ENCODE assay signal across 1 cellular context in the genomic region with DNA sequence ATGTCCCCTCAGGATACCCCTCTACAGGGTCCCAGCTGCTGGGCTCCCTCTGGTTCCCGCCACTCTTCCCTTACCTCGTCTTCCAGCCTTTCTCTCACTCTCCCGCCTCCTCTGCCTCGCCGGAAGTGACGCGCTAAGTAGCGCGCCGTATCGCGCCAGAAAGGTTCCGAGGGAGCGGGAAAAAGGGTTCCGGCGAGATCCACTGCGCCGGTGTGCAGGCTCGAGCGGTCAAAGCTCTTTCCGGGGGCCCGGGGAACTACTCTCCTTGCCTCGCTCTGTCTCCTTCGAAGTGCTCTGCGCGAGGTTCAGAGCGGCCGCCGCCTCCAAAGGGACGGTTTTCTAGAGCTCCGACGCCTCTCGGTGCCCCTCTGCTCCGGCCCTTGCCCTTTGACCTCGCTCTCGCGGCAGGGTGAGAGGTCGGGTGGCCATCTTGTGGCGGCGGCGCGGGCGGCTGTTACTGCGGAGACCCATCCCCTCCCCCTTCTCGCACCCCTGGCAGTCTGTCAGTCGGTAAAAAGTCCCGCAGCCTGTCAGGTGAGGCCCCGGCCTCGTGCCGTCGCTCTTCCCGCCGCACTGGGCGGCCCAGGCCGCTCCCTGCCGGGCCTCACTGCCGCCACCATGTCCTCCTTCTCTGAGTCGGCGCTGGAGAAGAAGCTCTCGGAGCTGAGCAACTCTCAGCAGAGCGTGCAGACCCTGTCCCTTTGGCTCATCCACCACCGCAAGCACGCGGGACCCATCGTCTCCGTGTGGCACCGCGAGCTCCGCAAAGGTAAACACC.
TF ChIP-seq lines count a peak whose summit lies in the region.

Gene RPRD1B, plus strand, starts transcription at position 417 of the 778 bp plus-strand sequence. Its CDS starts 202 bp downstream, at position 619.
Gene TTI1, minus strand, starts transcription at position 127 of the 778 bp plus-strand sequence. CDS start 19,640 bp downstream, outside the sequence.

TF ChIP-seq in HepG2, 621 proteins besides CTCF, POLR2A, EP300 and RAD21 (continued from another document and continues in another):
- TF ChIP-seq ZNF142 (CRISPR knock-in tag; IDR thresholded peaks at IDR 0.05) (peak; percentile 88), NFYB (CRISPR knock-in tag; IDR thresholded peaks at IDR 0.05) (peak; percentile 70), DMAP1 (CRISPR knock-in tag; IDR thresholded peaks at IDR 0.05) (peak; percentile 99), KDM3A (CRISPR knock-in tag; IDR thresholded peaks at IDR 0.05; ENCODE audit: low read depth) (peak; percentile 84), ZNF343 (CRISPR knock-in tag; IDR thresholded peaks at IDR 0.05) (peak; percentile 87; the same call in 1 of the 2 replicates), TRIM24 (CRISPR knock-in tag; IDR thresholded peaks at IDR 0.05) (no peak), HES4 (CRISPR knock-in tag; IDR thresholded peaks at IDR 0.05; ENCODE audit: borderline replicate concordance) (peak; percentile 78), NCOA2 (CRISPR knock-in tag; IDR thresholded peaks at IDR 0.05) (peak; percentile 59), TARDBP (CRISPR knock-in tag; IDR thresholded peaks at IDR 0.05) (peak; percentile 97), ZBTB8A (CRISPR knock-in tag; IDR thresholded peaks at IDR 0.05; ENCODE audit: borderline replicate concordance, low read depth) (0 out of 2 replicates have a peak, but pooled peaks have one; percentile 7), THAP9 (CRISPR knock-in tag; IDR thresholded peaks at IDR 0.05; ENCODE audit: borderline replicate concordance) (peak; percentile 100), HDAC2 (CRISPR knock-in tag; IDR thresholded peaks at IDR 0.05) (peak; percentile 90), KDM2A (CRISPR knock-in tag; IDR thresholded peaks at IDR 0.05; ENCODE audit: borderline replicate concordance, low read depth) (peak; percentile 98), TRIM22 (IDR thresholded peaks at IDR 0.05) (no peak), ATF6 (CRISPR knock-in tag; conservative IDR thresholded peaks at IDR 0.05) (peak; percentile 73)
- TF ChIP-seq, protein P1, sequence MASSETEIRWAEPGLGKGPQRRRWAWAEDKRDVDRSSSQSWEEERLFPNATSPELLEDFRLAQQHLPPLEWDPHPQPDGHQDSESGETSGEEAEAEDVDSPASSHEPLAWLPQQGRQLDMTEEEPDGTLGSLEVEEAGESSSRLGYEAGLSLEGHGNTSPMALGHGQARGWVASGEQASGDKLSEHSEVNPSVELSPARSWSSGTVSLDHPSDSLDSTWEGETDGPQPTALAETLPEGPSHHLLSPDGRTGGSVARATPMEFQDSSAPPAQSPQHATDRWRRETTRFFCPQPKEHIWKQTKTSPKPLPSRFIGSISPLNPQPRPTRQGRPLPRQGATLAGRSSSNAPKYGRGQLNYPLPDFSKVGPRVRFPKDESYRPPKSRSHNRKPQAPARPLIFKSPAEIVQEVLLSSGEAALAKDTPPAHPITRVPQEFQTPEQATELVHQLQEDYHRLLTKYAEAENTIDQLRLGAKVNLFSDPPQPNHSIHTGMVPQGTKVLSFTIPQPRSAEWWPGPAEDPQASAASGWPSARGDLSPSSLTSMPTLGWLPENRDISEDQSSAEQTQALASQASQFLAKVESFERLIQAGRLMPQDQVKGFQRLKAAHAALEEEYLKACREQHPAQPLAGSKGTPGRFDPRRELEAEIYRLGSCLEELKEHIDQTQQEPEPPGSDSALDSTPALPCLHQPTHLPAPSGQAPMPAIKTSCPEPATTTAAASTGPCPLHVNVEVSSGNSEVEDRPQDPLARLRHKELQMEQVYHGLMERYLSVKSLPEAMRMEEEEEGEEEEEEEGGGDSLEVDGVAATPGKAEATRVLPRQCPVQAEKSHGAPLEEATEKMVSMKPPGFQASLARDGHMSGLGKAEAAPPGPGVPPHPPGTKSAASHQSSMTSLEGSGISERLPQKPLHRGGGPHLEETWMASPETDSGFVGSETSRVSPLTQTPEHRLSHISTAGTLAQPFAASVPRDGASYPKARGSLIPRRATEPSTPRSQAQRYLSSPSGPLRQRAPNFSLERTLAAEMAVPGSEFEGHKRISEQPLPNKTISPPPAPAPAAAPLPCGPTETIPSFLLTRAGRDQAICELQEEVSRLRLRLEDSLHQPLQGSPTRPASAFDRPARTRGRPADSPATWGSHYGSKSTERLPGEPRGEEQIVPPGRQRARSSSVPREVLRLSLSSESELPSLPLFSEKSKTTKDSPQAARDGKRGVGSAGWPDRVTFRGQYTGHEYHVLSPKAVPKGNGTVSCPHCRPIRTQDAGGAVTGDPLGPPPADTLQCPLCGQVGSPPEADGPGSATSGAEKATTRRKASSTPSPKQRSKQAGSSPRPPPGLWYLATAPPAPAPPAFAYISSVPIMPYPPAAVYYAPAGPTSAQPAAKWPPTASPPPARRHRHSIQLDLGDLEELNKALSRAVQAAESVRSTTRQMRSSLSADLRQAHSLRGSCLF (CRISPR knock-in tag; IDR thresholded peaks at IDR 0.05; ENCODE audit: borderline replicate concordance) = no peak
- TF ChIP-seq, protein P2, sequence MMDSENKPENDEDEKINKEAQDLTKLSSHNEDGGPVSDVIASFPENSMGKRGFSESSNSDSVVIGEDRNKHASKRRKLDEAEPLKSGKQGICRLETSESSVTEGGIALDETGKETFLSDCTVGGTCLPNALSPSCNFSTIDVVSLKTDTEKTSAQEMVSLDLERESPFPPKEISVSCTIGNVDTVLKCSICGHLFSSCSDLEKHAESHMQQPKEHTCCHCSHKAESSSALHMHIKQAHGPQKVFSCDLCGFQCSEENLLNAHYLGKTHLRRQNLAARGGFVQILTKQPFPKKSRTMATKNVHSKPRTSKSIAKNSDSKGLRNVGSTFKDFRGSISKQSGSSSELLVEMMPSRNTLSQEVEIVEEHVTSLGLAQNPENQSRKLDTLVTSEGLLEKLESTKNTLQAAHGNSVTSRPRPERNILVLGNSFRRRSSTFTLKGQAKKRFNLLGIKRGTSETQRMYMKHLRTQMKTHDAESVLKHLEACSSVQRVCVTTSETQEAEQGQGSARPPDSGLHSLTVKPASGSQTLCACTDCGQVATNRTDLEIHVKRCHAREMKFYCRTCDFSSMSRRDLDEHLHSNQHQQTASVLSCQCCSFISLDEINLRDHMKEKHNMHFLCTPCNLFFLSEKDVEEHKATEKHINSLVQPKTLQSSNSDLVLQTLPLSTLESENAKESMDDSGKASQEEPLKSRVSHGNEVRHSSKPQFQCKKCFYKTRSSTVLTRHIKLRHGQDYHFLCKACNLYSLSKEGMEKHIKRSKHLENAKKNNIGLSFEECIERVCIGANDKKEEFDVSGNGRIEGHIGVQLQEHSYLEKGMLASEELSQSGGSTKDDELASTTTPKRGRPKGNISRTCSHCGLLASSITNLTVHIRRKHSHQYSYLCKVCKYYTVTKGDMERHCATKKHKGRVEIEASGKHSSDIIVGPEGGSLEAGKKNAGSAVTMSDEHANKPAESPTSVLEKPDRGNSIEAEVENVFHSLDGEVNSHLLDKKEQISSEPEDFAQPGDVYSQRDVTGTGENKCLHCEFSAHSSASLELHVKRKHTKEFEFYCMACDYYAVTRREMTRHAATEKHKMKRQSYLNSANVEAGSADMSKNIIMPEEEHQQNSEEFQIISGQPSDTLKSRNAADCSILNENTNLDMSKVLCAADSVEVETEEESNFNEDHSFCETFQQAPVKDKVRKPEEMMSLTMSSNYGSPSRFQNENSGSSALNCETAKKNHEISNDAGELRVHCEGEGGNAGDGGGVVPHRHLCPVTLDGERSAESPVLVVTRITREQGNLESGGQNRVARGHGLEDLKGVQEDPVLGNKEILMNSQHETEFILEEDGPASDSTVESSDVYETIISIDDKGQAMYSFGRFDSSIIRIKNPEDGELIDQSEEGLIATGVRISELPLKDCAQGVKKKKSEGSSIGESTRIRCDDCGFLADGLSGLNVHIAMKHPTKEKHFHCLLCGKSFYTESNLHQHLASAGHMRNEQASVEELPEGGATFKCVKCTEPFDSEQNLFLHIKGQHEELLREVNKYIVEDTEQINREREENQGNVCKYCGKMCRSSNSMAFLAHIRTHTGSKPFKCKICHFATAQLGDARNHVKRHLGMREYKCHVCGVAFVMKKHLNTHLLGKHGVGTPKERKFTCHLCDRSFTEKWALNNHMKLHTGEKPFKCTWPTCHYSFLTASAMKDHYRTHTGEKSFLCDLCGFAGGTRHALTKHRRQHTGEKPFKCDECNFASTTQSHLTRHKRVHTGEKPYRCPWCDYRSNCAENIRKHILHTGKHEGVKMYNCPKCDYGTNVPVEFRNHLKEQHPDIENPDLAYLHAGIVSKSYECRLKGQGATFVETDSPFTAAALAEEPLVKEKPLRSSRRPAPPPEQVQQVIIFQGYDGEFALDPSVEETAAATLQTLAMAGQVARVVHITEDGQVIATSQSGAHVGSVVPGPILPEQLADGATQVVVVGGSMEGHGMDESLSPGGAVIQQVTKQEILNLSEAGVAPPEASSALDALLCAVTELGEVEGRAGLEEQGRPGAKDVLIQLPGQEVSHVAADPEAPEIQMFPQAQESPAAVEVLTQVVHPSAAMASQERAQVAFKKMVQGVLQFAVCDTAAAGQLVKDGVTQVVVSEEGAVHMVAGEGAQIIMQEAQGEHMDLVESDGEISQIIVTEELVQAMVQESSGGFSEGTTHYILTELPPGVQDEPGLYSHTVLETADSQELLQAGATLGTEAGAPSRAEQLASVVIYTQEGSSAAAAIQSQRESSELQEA (CRISPR knock-in tag; IDR thresholded peaks at IDR 0.05; ENCODE audit: not compliant biosample characterization) = peak; percentile 93
